In genomic region chr6:158654960-158655485, GRCh38 we compare ENCODE assay signal across 8 cellular contexts. TPM values are rescaled to one million over a fixed set of nuclear protein-coding genes. Genes with fewer than 3 reads are reported as not detected.
A peak's percentile ranks its signal among the peaks of the same experiment; 100 is the strongest.
DNase-seq lines count a peak whose midpoint lies in the region; ATAC-seq, FAIRE-seq and TF ChIP-seq lines count a peak whose summit lies in the region.

No MANE protein-coding gene starts in this region.

- DNase-seq in activated naive CD4-positive, alpha-beta T cell (lab: John Stamatoyannopoulos, UW): no peak
- DNase-seq in activated T-helper 2 cell treated with anti-CD3 and anti-CD28 coated beads, Interferon-gamma antibody, Interleukin-2, Interleukin-4, amounts not matched to agents 10 μg/mL and 5 μg/mL and 100 μg/mL, durations not matched to agents 14 hours and 24 hours and 36 hours (ENCODE audit: low spot score): no peak
- peak; percentile 8 for DNase-seq in kidney
- no peak for DNase-seq in thyroid gland
- DNase-seq in tibial nerve (ENCODE audit: low spot score in 2 of 2): no peak

- no peak for FAIRE-seq in kidney (lab: Jason Lieb, UNC)

- TF ChIP-seq EP300 in tibial nerve (IDR thresholded peaks at IDR 0.05): peak in 1 of 2 donors; percentile 55

- H3K36me3 Mint-ChIP-seq in activated naive CD4-positive, alpha-beta T cell treated with anti-CD3 and anti-CD28 coated beads, Interleukin-2, amount 50 U/mL, for 24 hours: peaks cover 2% of the 10 kb centered on the region
- peaks cover 89% of the 10 kb centered on the region for H3K36me3 Mint-ChIP-seq in activated T-helper 2 cell treated with anti-CD3 and anti-CD28 coated beads, Interferon-gamma antibody, Interleukin-2, Interleukin-4, amounts not matched to agents 10 μg/mL and 5 μg/mL and 100 μg/mL, durations not matched to agents 14 hours and 24 hours and 36 hours (ENCODE audit: low read depth)

- ATAC-seq in HG02763 (IDR thresholded peaks at IDR 0.05; ENCODE audit: unreplicated experiment): no peak

- H3K4me3 Mint-ChIP-seq in activated naive CD4-positive, alpha-beta T cell treated with anti-CD3 and anti-CD28 coated beads, Interleukin-2, amount 50 U/mL, for 24 hours: peak overlapping the region; percentile 80
- peak overlapping the region; percentile 90 for H3K4me3 Mint-ChIP-seq in activated T-helper 2 cell treated with anti-CD3 and anti-CD28 coated beads, Interferon-gamma antibody, Interleukin-2, Interleukin-4, amounts not matched to agents 10 μg/mL and 5 μg/mL and 100 μg/mL, durations not matched to agents 14 hours and 24 hours and 36 hours (ENCODE audit: low read depth)

- H3K9me3 Mint-ChIP-seq in activated naive CD4-positive, alpha-beta T cell treated with anti-CD3 and anti-CD28 coated beads, Interleukin-2, amount 50 U/mL, for 24 hours: no peaks in the 10 kb centered on the region
- no peaks in the 10 kb centered on the region for H3K9me3 Mint-ChIP-seq in activated T-helper 2 cell treated with anti-CD3 and anti-CD28 coated beads, Interferon-gamma antibody, Interleukin-2, Interleukin-4, amounts not matched to agents 10 μg/mL and 5 μg/mL and 100 μg/mL, durations not matched to agents 14 hours and 24 hours and 36 hours

- no peak overlapping the region for H3K9ac ChIP-seq in kidney (ENCODE audit: low read length in 2 of 2)

- 44% methylated on average over 10 of the region's 10 CpGs for WGBS in urinary bladder
- WGBS in thyroid gland, 2 donors: 55 to 66% methylated on average over 10 of the region's 10 CpGs
- 77 to 83% methylated on average over 10 of the region's 10 CpGs for WGBS in tibial nerve, 2 donors

- H3K27ac ChIP-seq in kidney (ENCODE audit: low read depth in 2 of 2, low read length in 2 of 2): peak overlapping the region in 1 of 2 donors; percentile 32
- H3K27ac ChIP-seq in urinary bladder (ENCODE audit: low read depth): peak overlapping the region; percentile 41
- H3K27ac ChIP-seq in thyroid gland: no peak overlapping the region
- peak overlapping the region in 2 of 4 donors; percentile 55 to 80 for H3K27ac ChIP-seq in tibial nerve

- H3K4me3 ChIP-seq in kidney (ENCODE audit: low read length in 2 of 2): no peak overlapping the region
- H3K4me3 ChIP-seq in urinary bladder (ENCODE audit: low read depth, low read length): no peak overlapping the region
- H3K4me3 ChIP-seq in thyroid gland (replicated peaks in 1 of 3): no peak overlapping the region
- no peak overlapping the region for H3K4me3 ChIP-seq in tibial nerve

- H3K27ac Mint-ChIP-seq in activated naive CD4-positive, alpha-beta T cell treated with anti-CD3 and anti-CD28 coated beads, Interleukin-2, amount 50 U/mL, for 24 hours: peak overlapping the region; percentile 96
- H3K27ac Mint-ChIP-seq in activated T-helper 2 cell treated with anti-CD3 and anti-CD28 coated beads, Interferon-gamma antibody, Interleukin-2, Interleukin-4, amounts not matched to agents 10 μg/mL and 5 μg/mL and 100 μg/mL, durations not matched to agents 14 hours and 24 hours and 36 hours: peak overlapping the region; percentile 96

- H3K4me1 ChIP-seq in kidney (ENCODE audit: control insufficient read depth in 1 of 2, insufficient read depth in 1 of 2, low read depth in 1 of 2, low read length in 2 of 2) (peaks cover 0 to 12% of the 10 kb centered on the region in 2 donors), urinary bladder (ENCODE audit: insufficient read depth) (no peaks in the 10 kb centered on the region), thyroid gland (peaks cover 12 to 19% of the 10 kb centered on the region in 2 donors), tibial nerve (peaks cover 0 to 7% (median under 1%) of the 10 kb centered on the region in 4 donors)

- TF ChIP-seq POLR2A in thyroid gland (IDR thresholded peaks at IDR 0.05): no peak
- no peak for TF ChIP-seq POLR2A in tibial nerve (IDR thresholded peaks at IDR 0.05)

- no peaks in the 10 kb centered on the region for H3K9me3 ChIP-seq in kidney (ENCODE audit: control insufficient read depth in 1 of 2, low read length in 2 of 2)
- H3K9me3 ChIP-seq in thyroid gland: no peaks in the 10 kb centered on the region
- no peaks in the 10 kb centered on the region for H3K9me3 ChIP-seq in tibial nerve

- H3K27me3 ChIP-seq in thyroid gland (no peaks in the 10 kb centered on the region), tibial nerve (no peaks in the 10 kb centered on the region)

- H3K27me3 Mint-ChIP-seq in activated naive CD4-positive, alpha-beta T cell treated with anti-CD3 and anti-CD28 coated beads, Interleukin-2, amount 50 U/mL, for 24 hours: no peaks in the 10 kb centered on the region
- no peaks in the 10 kb centered on the region for H3K27me3 Mint-ChIP-seq in activated T-helper 2 cell treated with anti-CD3 and anti-CD28 coated beads, Interferon-gamma antibody, Interleukin-2, Interleukin-4, amounts not matched to agents 10 μg/mL and 5 μg/mL and 100 μg/mL, durations not matched to agents 14 hours and 24 hours and 36 hours (ENCODE audit: low read depth)

- no peaks in the 10 kb centered on the region for H3K36me3 ChIP-seq in kidney (ENCODE audit: control insufficient read depth in 1 of 2, insufficient read depth in 2 of 2, low read length in 2 of 2)
- no peaks in the 10 kb centered on the region for H3K36me3 ChIP-seq in urinary bladder (ENCODE audit: insufficient read depth)
- no peaks in the 10 kb centered on the region for H3K36me3 ChIP-seq in thyroid gland
- no peaks in the 10 kb centered on the region for H3K36me3 ChIP-seq in tibial nerve

- TF ChIP-seq CTCF in kidney (IDR thresholded peaks at IDR 0.05; ENCODE audit: borderline replicate concordance, extremely low read depth, insufficient read depth) (no peak), thyroid gland (IDR thresholded peaks at IDR 0.05) (no peak), tibial nerve (IDR thresholded peaks at IDR 0.05) (no peak)

- intact Hi-C loops in activated T-helper 2 cell treated with anti-CD3 and anti-CD28 coated beads, Interferon-gamma antibody, Interleukin-2, Interleukin-4, amounts not matched to agents 10 μg/mL and 5 μg/mL and 100 μg/mL, durations not matched to agents 14 hours and 24 hours and 36 hours (cut with micrococcal nuclease): no loop called here
- intact Hi-C loops in kidney (cut with DNase I): no loop called here
- intact Hi-C loops in thyroid gland (cut with DNase I): loop anchor here (5.0 kb wide), 1 partner anchor 37 kb away; no protein-coding TSS in a partner anchor

- H3K4me1 Mint-ChIP-seq in activated naive CD4-positive, alpha-beta T cell treated with anti-CD3 and anti-CD28 coated beads, Interleukin-2, amount 50 U/mL, for 24 hours: peaks cover 63% of the 10 kb centered on the region
- H3K4me1 Mint-ChIP-seq in activated T-helper 2 cell treated with anti-CD3 and anti-CD28 coated beads, Interferon-gamma antibody, Interleukin-2, Interleukin-4, amounts not matched to agents 10 μg/mL and 5 μg/mL and 100 μg/mL, durations not matched to agents 14 hours and 24 hours and 36 hours (ENCODE audit: low read depth): peaks cover 61% of the 10 kb centered on the region

RNA-seq across cellular contexts. Expression of gene SYTL3, which starts 5.2 kb away (rescaled TPM):
- total RNA-seq in activated T-helper 2 cell treated with anti-CD3 and anti-CD28 coated beads, Interferon-gamma antibody, Interleukin-2, Interleukin-4, amounts not matched to agents 10 μg/mL and 5 μg/mL and 100 μg/mL, durations not matched to agents 14 hours and 24 hours and 36 hours: 232 and 242 TPM in 2 replicates
- 16.0 TPM for total RNA-seq in kidney
- 3.1 TPM for polyA plus RNA-seq in kidney (ENCODE audit: insufficient read depth, low read depth, low replicate concordance)
- total RNA-seq in urinary bladder: 4.9 TPM
- polyA plus RNA-seq in urinary bladder: 6.3 TPM
- total RNA-seq in thyroid gland: 10 to 100 TPM; 16.9 to 33.0 (median 24.4) TPM
- 1 to 10 TPM; 1.3 to 6.7 (median 3.6) TPM for total RNA-seq in tibial nerve

RNA-seq across cellular contexts. Expression of gene DYNLT1, which starts 10.5 kb away (rescaled TPM):
- 94.4 and 108 TPM in 2 replicates for total RNA-seq in activated T-helper 2 cell treated with anti-CD3 and anti-CD28 coated beads, Interferon-gamma antibody, Interleukin-2, Interleukin-4, amounts not matched to agents 10 μg/mL and 5 μg/mL and 100 μg/mL, durations not matched to agents 14 hours and 24 hours and 36 hours
- 145 TPM for total RNA-seq in kidney
- 406 TPM for polyA plus RNA-seq in kidney (ENCODE audit: insufficient read depth, low read depth, low replicate concordance)
- 64.8 TPM for total RNA-seq in urinary bladder
- polyA plus RNA-seq in urinary bladder: 193 TPM
- total RNA-seq in thyroid gland: 100 to 1,000 TPM in 2 of 4 donors, 10 to 100 TPM in 2; 76.6 to 113 (median 93.4) TPM
- total RNA-seq in tibial nerve: 10 to 100 TPM; 36.6 to 80.0 (median 49.1) TPM
